In genomic region chr9:78685471-78685870, GRCh38 we compare ENCODE assay signal across 19 cellular contexts.
DNase-seq lines count a peak whose midpoint lies in the region; ATAC-seq and TF ChIP-seq lines count a peak whose summit lies in the region.
"Had no signal": no experiment of that assay in that cellular context is flagged by ENCODE, and none has a peak within 500 bp of the region (broad histone marks: within the 10 kb centered on the region; RNA-seq: fewer than 3 reads in every experiment).

No MANE protein-coding gene starts in this region.

- no peaks in the 10 kb centered on the region for H3K4me1 ChIP-seq in mammary epithelial cell (ENCODE audit: insufficient read depth, low read length)
- no peaks in the 10 kb centered on the region for H3K4me1 ChIP-seq in breast epithelium
- peaks cover 13% of the 10 kb centered on the region for H3K4me1 ChIP-seq in neural progenitor cell
- H3K4me1 ChIP-seq: BE2C had no signal

- peaks cover 4% of the 10 kb centered on the region for H3K9me3 Mint-ChIP-seq in neural progenitor cell
- no peaks in the 10 kb centered on the region for H3K9me3 Mint-ChIP-seq in activated CD8-positive, alpha-beta memory T cell treated with anti-CD3 and anti-CD28 coated beads, Interleukin-2, amount 10 ng/mL, durations not matched to agents 7 days and 5 days (ENCODE audit: low read depth)
- H3K9me3 Mint-ChIP-seq: CD4-positive, alpha-beta T cell had no signal

- H3K27ac ChIP-seq in mammary epithelial cell (ENCODE audit: insufficient read depth, low read depth, low read length) (no peak overlapping the region), breast epithelium (no peak overlapping the region), neural progenitor cell (no peak overlapping the region)
- H3K27ac ChIP-seq: 22Rv1, RWPE1 had no signal

- intact Hi-C loops in mammary epithelial cell (cut with micrococcal nuclease) (no loop called here), breast epithelium (cut with DNase I; ENCODE audit: low total_unique reads) (loop anchor here (10.0 kb wide), 1 partner anchor 1121 kb away; no protein-coding TSS in a partner anchor)

- H4K20me1 ChIP-seq in mammary epithelial cell (ENCODE audit: insufficient read depth, low read length) (no peaks in the 10 kb centered on the region), neural progenitor cell (ENCODE audit: low read depth) (no peaks in the 10 kb centered on the region)

- H3K27me3 Mint-ChIP-seq in neural progenitor cell (ENCODE audit: insufficient read depth, low read depth): no peaks in the 10 kb centered on the region
- H3K27me3 Mint-ChIP-seq in activated CD8-positive, alpha-beta memory T cell treated with anti-CD3 and anti-CD28 coated beads, Interleukin-2, amount 10 ng/mL, durations not matched to agents 7 days and 5 days: no peaks in the 10 kb centered on the region
- H3K27me3 Mint-ChIP-seq: CD4-positive, alpha-beta T cell had no signal

- no TSS peak for BruUV-seq in mammary epithelial cell (replicated peaks; lab: Mats Ljungman, UMichigan)

- no peak overlapping the region for H3K9ac ChIP-seq in mammary epithelial cell (ENCODE audit: insufficient read depth, low read length)
- no peak overlapping the region for H3K9ac ChIP-seq in neural progenitor cell

- peaks cover 11% of the 10 kb centered on the region for H3K4me1 Mint-ChIP-seq in neural progenitor cell
- no peaks in the 10 kb centered on the region for H3K4me1 Mint-ChIP-seq in activated CD8-positive, alpha-beta memory T cell treated with anti-CD3 and anti-CD28 coated beads, Interleukin-2, amount 10 ng/mL, durations not matched to agents 7 days and 5 days

- H3K27me3 ChIP-seq in mammary epithelial cell (ENCODE audit: insufficient read depth, low read length) (no peaks in the 10 kb centered on the region), breast epithelium (no peaks in the 10 kb centered on the region), neural progenitor cell (no peaks in the 10 kb centered on the region)
- H3K27me3 ChIP-seq: BE2C had no signal

- no peaks in the 10 kb centered on the region for H3K36me3 Mint-ChIP-seq in neural progenitor cell
- no peaks in the 10 kb centered on the region for H3K36me3 Mint-ChIP-seq in activated CD8-positive, alpha-beta memory T cell treated with anti-CD3 and anti-CD28 coated beads, Interleukin-2, amount 10 ng/mL, durations not matched to agents 7 days and 5 days

- no peaks in the 10 kb centered on the region for H3F3A ChIP-seq in neural progenitor cell (ENCODE audit: low read depth)

- H3K79me2 ChIP-seq in mammary epithelial cell (ENCODE audit: insufficient read depth, low read length) (no peaks in the 10 kb centered on the region), neural progenitor cell (ENCODE audit: low read depth) (no peaks in the 10 kb centered on the region)

- dilution Hi-C loops in mammary epithelial cell (cut with HindIII; ENCODE audit: low sequenced_read_pairs): no loop called here

- in situ Hi-C loops in mammary epithelial cell (cut with MboI; ENCODE audit: low sequenced_read_pairs in 2 of 2): no loop called here

- ATAC-seq in activated CD8-positive, alpha-beta memory T cell treated with anti-CD3 and anti-CD28 coated beads, Interleukin-2, amount 10 ng/mL, durations not matched to agents 7 days and 5 days: no peak
- ATAC-seq: HCT116, PC-3 had no signal

- H3K4me3 ChIP-seq in mammary epithelial cell (replicated peaks in 1 of 3; ENCODE audit: insufficient read depth in 1 of 3, low read depth in 2 of 3, low read length in 3 of 3): no peak overlapping the region
- H3K4me3 ChIP-seq in breast epithelium: no peak overlapping the region
- H3K4me3 ChIP-seq in neural progenitor cell: no peak overlapping the region

- H3K27ac Mint-ChIP-seq in neural progenitor cell: peak overlapping the region; percentile 4
- H3K27ac Mint-ChIP-seq in activated CD8-positive, alpha-beta memory T cell treated with anti-CD3 and anti-CD28 coated beads, Interleukin-2, amount 10 ng/mL, durations not matched to agents 7 days and 5 days: no peak overlapping the region
- H3K27ac Mint-ChIP-seq: CD4-positive, alpha-beta T cell had no signal

- peak overlapping the region; percentile 21 for H2AFZ ChIP-seq in mammary epithelial cell (ENCODE audit: low read depth, low read length)
- no peak overlapping the region for H2AFZ ChIP-seq in neural progenitor cell (replicated peaks)

- H3K4me3 Mint-ChIP-seq in neural progenitor cell: no peak overlapping the region
- no peak overlapping the region for H3K4me3 Mint-ChIP-seq in activated CD8-positive, alpha-beta memory T cell treated with anti-CD3 and anti-CD28 coated beads, Interleukin-2, amount 10 ng/mL, durations not matched to agents 7 days and 5 days
- H3K4me3 Mint-ChIP-seq: CD4-positive, alpha-beta T cell had no signal

- TF ChIP-seq CTCF in mammary epithelial cell (conservative IDR thresholded peaks at IDR 0.05 in 1 of 2, IDR thresholded peaks at IDR 0.05 in 1 of 2; ENCODE audit: extremely low read depth in 1 of 2, insufficient read depth in 1 of 2, low read depth in 1 of 2, low read length in 2 of 2) (no peak), breast epithelium (IDR thresholded peaks at IDR 0.05) (no peak), neural progenitor cell (IDR thresholded peaks at IDR 0.05) (no peak)

- CTCF ChIA-PET in mammary epithelial cell (lab: Charles Lee; ENCODE audit: low non-redundant PET): no interaction called here
- CTCF ChIA-PET in activated CD8-positive, alpha-beta memory T cell treated with anti-CD3 and anti-CD28 coated beads, Interleukin-2, amount 10 ng/mL, durations not matched to agents 7 days and 5 days (lab: Charles Lee): no interaction called here

- WGBS in mammary epithelial cell (ENCODE audit: low coverage, missing lambda C conversion rate): 100% methylated on average over 1 of the region's 1 CpG

- DNase-seq in mammary epithelial cell (peak; percentile 54), breast epithelium (ENCODE audit: low spot score in 2 of 2) (no peak), fibroblast of peridontal ligament (ENCODE audit: extremely low read depth) (peak; percentile 13), neural progenitor cell (ENCODE audit: low spot score) (peak; percentile 83), NCI-H345 (lab: John Stamatoyannopoulos, UW) (no peak), T-helper 2 cell (no peak), DMS53 treated with DMSO at 0.1 percent for 48 hours (lab: John Stamatoyannopoulos, UW; ENCODE audit: unreplicated experiment) (no peak)
- no peak for DNase-seq in activated CD8-positive, alpha-beta memory T cell treated with anti-CD3 and anti-CD28 coated beads, Interleukin-2, amount 10 ng/mL, durations not matched to agents 7 days and 5 days
- DNase-seq: BE2C; Calu3; CD4-positive, alpha-beta T cell; DMS79; NCI-H187; NCI-H510A; NCI-H82; PC-3 had no signal

- no peak for TF ChIP-seq POLR2A in breast epithelium (IDR thresholded peaks at IDR 0.05)

- H3K4me2 ChIP-seq in mammary epithelial cell (ENCODE audit: insufficient read depth, low read depth, low read length) (no peak overlapping the region), neural progenitor cell (peak overlapping the region; percentile 29)

- H3K36me3 ChIP-seq in mammary epithelial cell (ENCODE audit: insufficient read depth, low read length): no peaks in the 10 kb centered on the region
- no peaks in the 10 kb centered on the region for H3K36me3 ChIP-seq in breast epithelium
- H3K36me3 ChIP-seq in neural progenitor cell: no peaks in the 10 kb centered on the region
- H3K36me3 ChIP-seq: BE2C had no signal

- no peaks in the 10 kb centered on the region for H3K9me3 ChIP-seq in mammary epithelial cell (replicated peaks; ENCODE audit: insufficient read depth, low read length)
- H3K9me3 ChIP-seq in breast epithelium: no peaks in the 10 kb centered on the region
- no peaks in the 10 kb centered on the region for H3K9me3 ChIP-seq in neural progenitor cell (ENCODE audit: low read depth)
- H3K9me3 ChIP-seq: BE2C had no signal

Comparison
In these comparisons a context has a peak if more than half of its experiments do, and no peak if none do; other contexts are left out.
1. DNase-seq: peak in mammary epithelial cell (single experiment), fibroblast of peridontal ligament (single experiment) and neural progenitor cell (single experiment); none in breast epithelium (0 of 2), NCI-H345 (single experiment), activated CD8-positive, alpha-beta memory T cell treated with anti-CD3 and anti-CD28 coated beads, Interleukin-2, amount 10 ng/mL, durations not matched to agents 7 days and 5 days (single experiment), T-helper 2 cell (0 of 5) and DMS53 treated with DMSO at 0.1 percent for 48 hours (single experiment).